In genomic region chr11:8237453-8237852, GRCh38 we compare ENCODE assay signal across 22 cellular contexts. TPM values are rescaled to one million over a fixed set of nuclear protein-coding genes. Genes with fewer than 3 reads are reported as not detected.
DNase-seq lines count a peak whose midpoint lies in the region; ATAC-seq, FAIRE-seq and TF ChIP-seq lines count a peak whose summit lies in the region.
"Had no signal": no experiment of that assay in that cellular context is flagged by ENCODE, and none has a peak within 500 bp of the region (broad histone marks: within the 10 kb centered on the region; RNA-seq: fewer than 3 reads in every experiment).

No MANE protein-coding gene starts in this region.

- H3K79me2 ChIP-seq in osteoblast (ENCODE audit: insufficient read depth, low read length), result no peaks in the 10 kb centered on the region

- no peak overlapping the region for H2AFZ ChIP-seq in osteoblast (ENCODE audit: low read length)
- H2AFZ ChIP-seq: GM23248 had no signal

- TF ChIP-seq CTCF in WERI-Rb-1 (IDR thresholded peaks at IDR 0.05; ENCODE audit: low read depth, low read length) (no peak), kidney (IDR thresholded peaks at IDR 0.05; ENCODE audit: borderline replicate concordance, extremely low read depth, insufficient read depth) (no peak), osteoblast (IDR thresholded peaks at IDR 0.05; ENCODE audit: extremely low read depth, low read depth, low read length) (no peak), type B pancreatic cell (conservative IDR thresholded peaks at IDR 0.05) (no peak)

- H3K4me3 Mint-ChIP-seq in type B pancreatic cell, result no peak overlapping the region
- H3K4me3 Mint-ChIP-seq: CD4-positive, alpha-beta T cell had no signal

- no peak overlapping the region for H3K27ac Mint-ChIP-seq in type B pancreatic cell
- H3K27ac Mint-ChIP-seq: CD4-positive, alpha-beta T cell had no signal

- H3K36me3 ChIP-seq in WERI-Rb-1 (peaks cover 21% of the 10 kb centered on the region), kidney (ENCODE audit: control insufficient read depth in 1 of 2, insufficient read depth in 2 of 2, low read length in 2 of 2) (no peaks in the 10 kb centered on the region), osteoblast (ENCODE audit: insufficient read depth, low read length) (no peaks in the 10 kb centered on the region)

- intact Hi-C loops in kidney (cut with DNase I), result no loop called here

- H3K27ac ChIP-seq in WERI-Rb-1 (peak overlapping the region; percentile 7; the same call in 1 of the 2 replicates), kidney (ENCODE audit: low read depth in 2 of 2, low read length in 2 of 2) (no peak overlapping the region), osteoblast (ENCODE audit: low read depth, low read length) (no peak overlapping the region)
- H3K27ac ChIP-seq: 22Rv1, A549, C4-2B, GM23248, HL-60 had no signal

- H3K4me1 ChIP-seq in kidney (ENCODE audit: control insufficient read depth in 1 of 2, insufficient read depth in 1 of 2, low read depth in 1 of 2, low read length in 2 of 2), result no peaks in the 10 kb centered on the region
- no peaks in the 10 kb centered on the region for H3K4me1 ChIP-seq in osteoblast (ENCODE audit: insufficient read depth, low read length)
- H3K4me1 ChIP-seq: Caco-2 had no signal

- H3K4me1 Mint-ChIP-seq in type B pancreatic cell (ENCODE audit: unreplicated experiment), result peaks cover 13% of the 10 kb centered on the region

- H3K27me3 Mint-ChIP-seq in type B pancreatic cell, result peaks cover 11% of the 10 kb centered on the region
- H3K27me3 Mint-ChIP-seq: CD4-positive, alpha-beta T cell had no signal

- H3K9ac ChIP-seq in kidney (ENCODE audit: low read length in 2 of 2), result no peak overlapping the region
- H3K9ac ChIP-seq: GM23248 had no signal

- FAIRE-seq in kidney (lab: Jason Lieb, UNC), result no peak
- FAIRE-seq: A549, G401.6, GM12891, GM19239, H54 had no signal

- DNase-seq in NCI-H82 (lab: John Stamatoyannopoulos, UW), result peak; percentile 24
- DNase-seq in NCI-H82 treated with DMSO at 0.1 percent for 48 hours (lab: John Stamatoyannopoulos, UW; ENCODE audit: unreplicated experiment), result no peak
- DNase-seq in WERI-Rb-1, result no peak
- DNase-seq in kidney, result peak; percentile 66
- DNase-seq in osteoblast (ENCODE audit: insufficient read length, low spot score, missing footprints), result peak; percentile 44
- DNase-seq in NCI-H1694 treated with DMSO at 0.1 percent for 48 hours (lab: John Stamatoyannopoulos, UW), result no peak
- no peak for DNase-seq in type B pancreatic cell (ENCODE audit: extremely low spot score, unreplicated experiment)
- DNase-seq: AML-193; Caco-2; CD4-positive, alpha-beta T cell; GM23248; HCEC 1CT had no signal

- no peaks in the 10 kb centered on the region for H3K36me3 Mint-ChIP-seq in type B pancreatic cell

- H3K4me3 ChIP-seq in WERI-Rb-1 (ENCODE audit: low read depth, low read length), result no peak overlapping the region
- H3K4me3 ChIP-seq in kidney (ENCODE audit: low read length in 2 of 2), result no peak overlapping the region
- no peak overlapping the region for H3K4me3 ChIP-seq in osteoblast (ENCODE audit: insufficient read depth, low read length)
- H3K4me3 ChIP-seq: A549, GM23248 had no signal

- H3K27me3 ChIP-seq in WERI-Rb-1 (ENCODE audit: insufficient read depth, low read depth, severe bottlenecking) (no peaks in the 10 kb centered on the region), osteoblast (ENCODE audit: insufficient read depth, low read length) (peaks cover 4% of the 10 kb centered on the region)

- no peaks in the 10 kb centered on the region for H4K20me1 ChIP-seq in osteoblast (ENCODE audit: insufficient read depth, low read length)

- H3K9me3 Mint-ChIP-seq in type B pancreatic cell, result no peaks in the 10 kb centered on the region
- H3K9me3 Mint-ChIP-seq: CD4-positive, alpha-beta T cell had no signal

- ATAC-seq in GM21515 (IDR thresholded peaks at IDR 0.05; ENCODE audit: unreplicated experiment), result no peak
- ATAC-seq: A549 had no signal

- H3K9me3 ChIP-seq in WERI-Rb-1 (ENCODE audit: severe bottlenecking) (no peaks in the 10 kb centered on the region), kidney (ENCODE audit: control insufficient read depth in 1 of 2, low read length in 2 of 2) (no peaks in the 10 kb centered on the region), osteoblast (ENCODE audit: low read depth, low read length) (no peaks in the 10 kb centered on the region)
- H3K9me3 ChIP-seq: A549, Caco-2 had no signal

- H3K4me2 ChIP-seq in osteoblast (ENCODE audit: insufficient read depth, low read length), result no peak overlapping the region
- H3K4me2 ChIP-seq: A549 had no signal

RNA-seq across cellular contexts. Expression of gene LMO1, which starts 26.2 kb away (rescaled TPM):
- not detected for total RNA-seq in kidney
- 0.95 TPM for polyA plus RNA-seq in kidney (ENCODE audit: insufficient read depth, low read depth, low replicate concordance)
- total RNA-seq in osteoblast, result not detected in 2 replicates
- 2.1 and 2.7 TPM in 2 replicates for total RNA-seq in type B pancreatic cell (ENCODE audit: low replicate concordance)
- total RNA-seq: Caco-2; CD4-positive, alpha-beta T cell; GM23248 had no signal
- polyA plus RNA-seq: BJ, GM23248 had no signal

Comparison
In these comparisons a context has a peak if more than half of its experiments do, and no peak if none do; other contexts are left out.
1. DNase-seq: peak in NCI-H82 (single experiment), kidney (single experiment) and osteoblast (single experiment); none in NCI-H82 treated with DMSO at 0.1 percent for 48 hours (single experiment), WERI-Rb-1 (single experiment), NCI-H1694 treated with DMSO at 0.1 percent for 48 hours (single experiment) and type B pancreatic cell (single experiment).